1 cellular context compared by ENCODE assay signal in the genomic region with DNA sequence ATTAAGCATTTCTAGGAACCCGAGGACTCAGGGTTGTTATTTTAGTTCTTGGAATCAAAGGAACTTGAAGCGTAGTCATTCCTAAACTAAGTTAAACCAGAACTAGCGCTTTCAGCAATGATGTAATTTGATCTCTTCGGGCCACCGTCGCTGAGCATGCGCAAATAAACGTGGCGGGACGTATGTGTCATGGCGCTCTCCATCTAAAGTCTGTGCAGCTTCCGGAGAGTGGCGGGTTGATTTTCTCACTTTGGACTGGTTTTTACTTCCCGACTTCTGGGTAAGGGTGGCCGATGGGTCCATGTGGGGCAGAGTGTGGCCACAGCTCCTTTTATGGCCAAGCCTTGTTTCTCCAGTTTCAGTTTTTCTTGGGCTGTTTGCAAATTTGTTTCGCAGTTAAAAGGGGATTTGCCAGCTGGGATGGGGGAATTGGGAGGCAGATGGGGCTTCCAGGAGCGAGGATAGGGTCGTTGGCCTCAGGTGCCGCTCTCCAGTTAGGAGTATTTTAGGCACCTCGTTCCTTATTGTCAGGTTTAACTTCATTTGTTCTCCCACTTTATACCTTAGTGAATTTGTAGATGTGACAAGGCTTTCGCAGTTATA.
TF ChIP-seq lines count a peak whose summit lies in the region.

TSS of gene CDKAL1 (plus strand) at position 163 of the 603 bp plus-strand sequence. CDS start 11,894 bp downstream, outside the sequence.

TF ChIP-seq in HepG2, 621 proteins besides CTCF, POLR2A, EP300 and RAD21 (continued from another document and continues in another):
- TF ChIP-seq, protein P1, sequence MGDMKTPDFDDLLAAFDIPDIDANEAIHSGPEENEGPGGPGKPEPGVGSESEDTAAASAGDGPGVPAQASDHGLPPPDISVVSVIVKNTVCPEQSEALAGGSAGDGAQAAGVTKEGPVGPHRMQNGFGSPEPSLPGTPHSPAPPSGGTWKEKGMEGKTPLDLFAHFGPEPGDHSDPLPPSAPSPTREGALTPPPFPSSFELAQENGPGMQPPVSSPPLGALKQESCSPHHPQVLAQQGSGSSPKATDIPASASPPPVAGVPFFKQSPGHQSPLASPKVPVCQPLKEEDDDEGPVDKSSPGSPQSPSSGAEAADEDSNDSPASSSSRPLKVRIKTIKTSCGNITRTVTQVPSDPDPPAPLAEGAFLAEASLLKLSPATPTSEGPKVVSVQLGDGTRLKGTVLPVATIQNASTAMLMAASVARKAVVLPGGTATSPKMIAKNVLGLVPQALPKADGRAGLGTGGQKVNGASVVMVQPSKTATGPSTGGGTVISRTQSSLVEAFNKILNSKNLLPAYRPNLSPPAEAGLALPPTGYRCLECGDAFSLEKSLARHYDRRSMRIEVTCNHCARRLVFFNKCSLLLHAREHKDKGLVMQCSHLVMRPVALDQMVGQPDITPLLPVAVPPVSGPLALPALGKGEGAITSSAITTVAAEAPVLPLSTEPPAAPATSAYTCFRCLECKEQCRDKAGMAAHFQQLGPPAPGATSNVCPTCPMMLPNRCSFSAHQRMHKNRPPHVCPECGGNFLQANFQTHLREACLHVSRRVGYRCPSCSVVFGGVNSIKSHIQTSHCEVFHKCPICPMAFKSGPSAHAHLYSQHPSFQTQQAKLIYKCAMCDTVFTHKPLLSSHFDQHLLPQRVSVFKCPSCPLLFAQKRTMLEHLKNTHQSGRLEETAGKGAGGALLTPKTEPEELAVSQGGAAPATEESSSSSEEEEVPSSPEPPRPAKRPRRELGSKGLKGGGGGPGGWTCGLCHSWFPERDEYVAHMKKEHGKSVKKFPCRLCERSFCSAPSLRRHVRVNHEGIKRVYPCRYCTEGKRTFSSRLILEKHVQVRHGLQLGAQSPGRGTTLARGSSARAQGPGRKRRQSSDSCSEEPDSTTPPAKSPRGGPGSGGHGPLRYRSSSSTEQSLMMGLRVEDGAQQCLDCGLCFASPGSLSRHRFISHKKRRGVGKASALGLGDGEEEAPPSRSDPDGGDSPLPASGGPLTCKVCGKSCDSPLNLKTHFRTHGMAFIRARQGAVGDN (CRISPR knock-in tag; IDR thresholded peaks at IDR 0.05), result peak; percentile 42; the same call in 1 of the 2 replicates
- TF ChIP-seq NFRKB (IDR thresholded peaks at IDR 0.05) (no peak), ZNF33A (CRISPR knock-in tag; IDR thresholded peaks at IDR 0.05; ENCODE audit: borderline replicate concordance) (no peak; the same call in 1 of the 2 replicates), KLF16 (CRISPR knock-in tag; IDR thresholded peaks at IDR 0.05) (peak in 1 of 2 experiments; percentile 88; a peak in 1 of 4 replicates), SRSF9 (IDR thresholded peaks at IDR 0.05; ENCODE audit: borderline replicate concordance, insufficient read depth, low read depth, low read length, poor library complexity, severe bottlenecking) (no peak), ZNF350 (CRISPR knock-in tag; IDR thresholded peaks at IDR 0.05; ENCODE audit: borderline replicate concordance, low read depth) (peak; percentile 91; the same call in 1 of the 2 replicates), HNRNPLL (IDR thresholded peaks at IDR 0.05; ENCODE audit: low read depth, low read length, poor library complexity, severe bottlenecking) (no peak), REST (IDR thresholded peaks at IDR 0.05; ENCODE audit: borderline replicate concordance in 1 of 2, low read depth in 1 of 2, low read length in 2 of 2) (peak in 1 of 2 experiments; percentile 82; a peak in 2 of 4 replicates), TRIM24 (CRISPR knock-in tag; IDR thresholded peaks at IDR 0.05) (no peak), ARNTL (CRISPR knock-in tag; IDR thresholded peaks at IDR 0.05) (peak; percentile 65; the same call in 1 of the 2 replicates), HDAC1 (CRISPR knock-in tag; IDR thresholded peaks at IDR 0.05) (peak; percentile 87), RFX3 (CRISPR knock-in tag; IDR thresholded peaks at IDR 0.05) (no peak), SP4 (CRISPR knock-in tag; IDR thresholded peaks at IDR 0.05) (no peak), PAX8 (CRISPR knock-in tag; IDR thresholded peaks at IDR 0.05; ENCODE audit: borderline replicate concordance) (no peak), ZNF274 (CRISPR knock-in tag; IDR thresholded peaks at IDR 0.05) (peak; percentile 68; the same call in 1 of the 2 replicates), ZNF83 (CRISPR knock-in tag; IDR thresholded peaks at IDR 0.05; ENCODE audit: borderline replicate concordance) (no peak), ZNF367 (CRISPR knock-in tag; IDR thresholded peaks at IDR 0.05; ENCODE audit: borderline replicate concordance) (no peak), ZNF589 (CRISPR knock-in tag; conservative IDR thresholded peaks at IDR 0.05) (no peak), ZNF615 (CRISPR knock-in tag; IDR thresholded peaks at IDR 0.05; ENCODE audit: borderline replicate concordance) (no peak), DNMT3B (CRISPR knock-in tag; conservative IDR thresholded peaks at IDR 0.05) (peak; percentile 89; the same call in 1 of the 2 replicates), TFE3 (CRISPR knock-in tag; IDR thresholded peaks at IDR 0.05) (no peak), ZNF878 (CRISPR knock-in tag; IDR thresholded peaks at IDR 0.05) (0 out of 2 replicates have a peak, but pooled peaks have one; percentile 37), MAFK (conservative IDR thresholded peaks at IDR 0.05 in 1 of 2, IDR thresholded peaks at IDR 0.05 in 1 of 2; ENCODE audit: low read length in 2 of 2) (peak in 1 of 2 experiments; percentile 75; a peak in 2 of 4 replicates), FOXO4 (CRISPR knock-in tag; conservative IDR thresholded peaks at IDR 0.05) (no peak), ZNF567 (CRISPR knock-in tag; IDR thresholded peaks at IDR 0.05; ENCODE audit: borderline replicate concordance) (no peak; the same call in 1 of the 2 replicates)
- TF ChIP-seq, protein P2, sequence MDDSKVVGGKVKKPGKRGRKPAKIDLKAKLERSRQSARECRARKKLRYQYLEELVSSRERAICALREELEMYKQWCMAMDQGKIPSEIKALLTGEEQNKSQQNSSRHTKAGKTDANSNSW (CRISPR knock-in tag; IDR thresholded peaks at IDR 0.05; ENCODE audit: borderline replicate concordance), result no peak
- TF ChIP-seq, protein P3, sequence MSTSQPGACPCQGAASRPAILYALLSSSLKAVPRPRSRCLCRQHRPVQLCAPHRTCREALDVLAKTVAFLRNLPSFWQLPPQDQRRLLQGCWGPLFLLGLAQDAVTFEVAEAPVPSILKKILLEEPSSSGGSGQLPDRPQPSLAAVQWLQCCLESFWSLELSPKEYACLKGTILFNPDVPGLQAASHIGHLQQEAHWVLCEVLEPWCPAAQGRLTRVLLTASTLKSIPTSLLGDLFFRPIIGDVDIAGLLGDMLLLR (CRISPR knock-in tag; IDR thresholded peaks at IDR 0.05), result no peak; the same call in 1 of the 2 replicates
- TF ChIP-seq, protein P4, sequence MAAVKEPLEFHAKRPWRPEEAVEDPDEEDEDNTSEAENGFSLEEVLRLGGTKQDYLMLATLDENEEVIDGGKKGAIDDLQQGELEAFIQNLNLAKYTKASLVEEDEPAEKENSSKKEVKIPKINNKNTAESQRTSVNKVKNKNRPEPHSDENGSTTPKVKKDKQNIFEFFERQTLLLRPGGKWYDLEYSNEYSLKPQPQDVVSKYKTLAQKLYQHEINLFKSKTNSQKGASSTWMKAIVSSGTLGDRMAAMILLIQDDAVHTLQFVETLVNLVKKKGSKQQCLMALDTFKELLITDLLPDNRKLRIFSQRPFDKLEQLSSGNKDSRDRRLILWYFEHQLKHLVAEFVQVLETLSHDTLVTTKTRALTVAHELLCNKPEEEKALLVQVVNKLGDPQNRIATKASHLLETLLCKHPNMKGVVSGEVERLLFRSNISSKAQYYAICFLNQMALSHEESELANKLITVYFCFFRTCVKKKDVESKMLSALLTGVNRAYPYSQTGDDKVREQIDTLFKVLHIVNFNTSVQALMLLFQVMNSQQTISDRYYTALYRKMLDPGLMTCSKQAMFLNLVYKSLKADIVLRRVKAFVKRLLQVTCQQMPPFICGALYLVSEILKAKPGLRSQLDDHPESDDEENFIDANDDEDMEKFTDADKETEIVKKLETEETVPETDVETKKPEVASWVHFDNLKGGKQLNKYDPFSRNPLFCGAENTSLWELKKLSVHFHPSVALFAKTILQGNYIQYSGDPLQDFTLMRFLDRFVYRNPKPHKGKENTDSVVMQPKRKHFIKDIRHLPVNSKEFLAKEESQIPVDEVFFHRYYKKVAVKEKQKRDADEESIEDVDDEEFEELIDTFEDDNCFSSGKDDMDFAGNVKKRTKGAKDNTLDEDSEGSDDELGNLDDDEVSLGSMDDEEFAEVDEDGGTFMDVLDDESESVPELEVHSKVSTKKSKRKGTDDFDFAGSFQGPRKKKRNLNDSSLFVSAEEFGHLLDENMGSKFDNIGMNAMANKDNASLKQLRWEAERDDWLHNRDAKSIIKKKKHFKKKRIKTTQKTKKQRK (IDR thresholded peaks at IDR 0.05; ENCODE audit: low read length), result no peak
- TF ChIP-seq, protein P5, sequence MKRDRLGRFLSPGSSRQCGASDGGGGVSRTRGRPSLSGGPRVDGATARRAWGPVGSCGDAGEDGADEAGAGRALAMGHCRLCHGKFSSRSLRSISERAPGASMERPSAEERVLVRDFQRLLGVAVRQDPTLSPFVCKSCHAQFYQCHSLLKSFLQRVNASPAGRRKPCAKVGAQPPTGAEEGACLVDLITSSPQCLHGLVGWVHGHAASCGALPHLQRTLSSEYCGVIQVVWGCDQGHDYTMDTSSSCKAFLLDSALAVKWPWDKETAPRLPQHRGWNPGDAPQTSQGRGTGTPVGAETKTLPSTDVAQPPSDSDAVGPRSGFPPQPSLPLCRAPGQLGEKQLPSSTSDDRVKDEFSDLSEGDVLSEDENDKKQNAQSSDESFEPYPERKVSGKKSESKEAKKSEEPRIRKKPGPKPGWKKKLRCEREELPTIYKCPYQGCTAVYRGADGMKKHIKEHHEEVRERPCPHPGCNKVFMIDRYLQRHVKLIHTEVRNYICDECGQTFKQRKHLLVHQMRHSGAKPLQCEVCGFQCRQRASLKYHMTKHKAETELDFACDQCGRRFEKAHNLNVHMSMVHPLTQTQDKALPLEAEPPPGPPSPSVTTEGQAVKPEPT (CRISPR knock-in tag; IDR thresholded peaks at IDR 0.05; ENCODE audit: low read depth), result no peak
- TF ChIP-seq, protein P6, sequence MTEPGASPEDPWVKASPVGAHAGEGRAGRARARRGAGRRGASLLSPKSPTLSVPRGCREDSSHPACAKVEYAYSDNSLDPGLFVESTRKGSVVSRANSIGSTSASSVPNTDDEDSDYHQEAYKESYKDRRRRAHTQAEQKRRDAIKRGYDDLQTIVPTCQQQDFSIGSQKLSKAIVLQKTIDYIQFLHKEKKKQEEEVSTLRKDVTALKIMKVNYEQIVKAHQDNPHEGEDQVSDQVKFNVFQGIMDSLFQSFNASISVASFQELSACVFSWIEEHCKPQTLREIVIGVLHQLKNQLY (CRISPR knock-in tag; IDR thresholded peaks at IDR 0.05), result no peak
- TF ChIP-seq, protein P7, sequence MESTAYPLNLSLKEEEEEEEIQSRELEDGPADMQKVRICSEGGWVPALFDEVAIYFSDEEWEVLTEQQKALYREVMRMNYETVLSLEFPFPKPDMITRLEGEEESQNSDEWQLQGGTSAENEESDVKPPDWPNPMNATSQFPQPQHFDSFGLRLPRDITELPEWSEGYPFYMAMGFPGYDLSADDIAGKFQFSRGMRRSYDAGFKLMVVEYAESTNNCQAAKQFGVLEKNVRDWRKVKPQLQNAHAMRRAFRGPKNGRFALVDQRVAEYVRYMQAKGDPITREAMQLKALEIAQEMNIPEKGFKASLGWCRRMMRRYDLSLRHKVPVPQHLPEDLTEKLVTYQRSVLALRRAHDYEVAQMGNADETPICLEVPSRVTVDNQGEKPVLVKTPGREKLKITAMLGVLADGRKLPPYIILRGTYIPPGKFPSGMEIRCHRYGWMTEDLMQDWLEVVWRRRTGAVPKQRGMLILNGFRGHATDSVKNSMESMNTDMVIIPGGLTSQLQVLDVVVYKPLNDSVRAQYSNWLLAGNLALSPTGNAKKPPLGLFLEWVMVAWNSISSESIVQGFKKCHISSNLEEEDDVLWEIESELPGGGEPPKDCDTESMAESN (CRISPR knock-in tag; conservative IDR thresholded peaks at IDR 0.05), result peak; percentile 36; the same call in 1 of the 2 replicates
- TF ChIP-seq, protein P8, sequence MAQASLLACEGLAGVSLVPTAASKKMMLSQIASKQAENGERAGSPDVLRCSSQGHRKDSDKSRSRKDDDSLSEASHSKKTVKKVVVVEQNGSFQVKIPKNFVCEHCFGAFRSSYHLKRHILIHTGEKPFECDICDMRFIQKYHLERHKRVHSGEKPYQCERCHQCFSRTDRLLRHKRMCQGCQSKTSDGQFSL (CRISPR knock-in tag; IDR thresholded peaks at IDR 0.05), result no peak
